5 cellular contexts compared by ENCODE assay signal in the genomic region with DNA sequence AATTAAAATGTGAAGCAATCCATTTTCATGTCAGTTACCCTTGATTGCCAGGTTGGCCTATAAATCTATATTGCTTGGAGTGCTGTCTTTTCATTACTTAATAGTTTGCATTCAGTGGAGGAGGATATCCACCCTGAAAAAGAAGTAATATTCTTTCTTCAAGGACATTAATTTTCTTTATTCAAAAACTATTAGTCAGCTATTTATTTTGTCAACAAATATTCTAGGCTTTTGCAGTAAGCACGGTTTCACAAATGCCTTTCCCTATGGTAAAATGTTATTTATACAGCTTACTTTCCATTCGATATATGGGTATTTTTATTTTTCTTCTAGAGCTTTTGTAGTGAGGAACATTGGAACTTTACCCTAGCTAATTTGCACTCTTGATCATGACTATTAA.
"Had no signal": no experiment of that assay in that cellular context is flagged by ENCODE, and none has a peak within 500 bp of the region (broad histone marks: within the 10 kb centered on the region; RNA-seq: fewer than 3 reads in every experiment).

No MANE protein-coding gene starts in this region.

- H3K9ac ChIP-seq: KMS-11 had no signal

- FAIRE-seq: HTR-8/SVneo had no signal

- DNase-seq: KBM-7, KG1 had no signal

- H3K4me2 ChIP-seq: KMS-11 had no signal

- H3K27ac ChIP-seq: HL-60, KMS-11 had no signal
